Comparison of ENCODE assay signal across 17 cellular contexts in genomic region chr6:81727876-81728517, GRCh38. TPM values are rescaled to one million over a fixed set of nuclear protein-coding genes. Genes with fewer than 3 reads are reported as not detected.
DNase-seq lines count a peak whose midpoint lies in the region; ATAC-seq, FAIRE-seq and TF ChIP-seq lines count a peak whose summit lies in the region.
"Had no signal": no experiment of that assay in that cellular context is flagged by ENCODE, and none has a peak within 500 bp of the region (broad histone marks: within the 10 kb centered on the region; RNA-seq: fewer than 3 reads in every experiment).

No MANE protein-coding gene starts in this region.

- H3K27ac Mint-ChIP-seq in T-helper 17 cell: no peak overlapping the region

- peak overlapping the region; percentile 9 for H3K4me3 Mint-ChIP-seq in T-helper 17 cell

- H3K4me1 ChIP-seq in stomach: no peaks in the 10 kb centered on the region
- H3K4me1 ChIP-seq: thyroid gland had no signal

- no peak overlapping the region for H3K4me3 ChIP-seq in stomach
- H3K4me3 ChIP-seq: thyroid gland had no signal

- peak; percentile 7 for DNase-seq in stimulated activated CD4-positive, alpha-beta T cell treated with anti-CD3 and anti-CD28 coated beads, Interleukin-1b, Interleukin-23, amount 100 ng/mL, for 48 hours
- no peak for DNase-seq in stimulated activated CD4-positive, alpha-beta T cell treated with anti-CD3 and anti-CD28 coated beads, Interleukin-2, amount 100 ng/mL, for 24 hours
- DNase-seq in T-helper 17 cell (no peak), stomach (peak; percentile 70), SW480 (ENCODE audit: low spot score) (no peak), ureter (ENCODE audit: low spot score) (no peak), urothelium cell line (ENCODE audit: low spot score) (no peak)
- DNase-seq: activated CD4-positive, alpha-beta T cell treated with anti-CD3 and anti-CD28 coated beads, Interleukin-2, amount 50 U/mL, for 4 hours; activated gamma-delta T cell; KG1; NCI-H1436; NCI-H510A; occipital lobe; thyroid gland had no signal

- FAIRE-seq in urothelium cell line (lab: Jason Lieb, UNC): no peak
- FAIRE-seq: frontal cortex had no signal

- H3K27ac ChIP-seq in stomach: no peak overlapping the region
- H3K27ac ChIP-seq: thyroid gland had no signal

- TF ChIP-seq EP300 in stomach (IDR thresholded peaks at IDR 0.05): no peak

- no peaks in the 10 kb centered on the region for H3K36me3 ChIP-seq in stomach
- H3K36me3 ChIP-seq: thyroid gland had no signal

- 44 to 72% (median 55%) methylated on average over 8 of the region's 8 CpGs for WGBS in stomach, 5 donors

- H3K27me3 ChIP-seq in stomach: no peaks in the 10 kb centered on the region
- H3K27me3 ChIP-seq: thyroid gland had no signal

- peak; percentile 60 for ATAC-seq in GM21390 (IDR thresholded peaks at IDR 0.05; ENCODE audit: unreplicated experiment)
- ATAC-seq in T-helper 17 cell: no peak
- ATAC-seq: Panc1 had no signal

- no peak for TF ChIP-seq CTCF in stomach (IDR thresholded peaks at IDR 0.05)

- H3K36me3 Mint-ChIP-seq in T-helper 17 cell (ENCODE audit: low read depth): no peaks in the 10 kb centered on the region

- no peak for TF ChIP-seq POLR2A in stomach (IDR thresholded peaks at IDR 0.05)

- no peaks in the 10 kb centered on the region for H3K27me3 Mint-ChIP-seq in T-helper 17 cell

- intact Hi-C loops in stomach (cut with DNase I; ENCODE audit: low total_unique reads): no loop called here

- H3K9me3 ChIP-seq in T-helper 17 cell (ENCODE audit: control insufficient read depth, low read length, poor library complexity, severe bottlenecking) (no peaks in the 10 kb centered on the region), stomach (no peaks in the 10 kb centered on the region)
- H3K9me3 ChIP-seq: thyroid gland had no signal

- H3K4me1 Mint-ChIP-seq in T-helper 17 cell: peaks cover 6% of the 10 kb centered on the region

RNA-seq across cellular contexts. Expression of gene TENT5A, which starts 24.5 kb away (rescaled TPM):
- 1 to 10 TPM; 5.8 to 6.2 TPM for total RNA-seq in T-helper 17 cell
- 10 to 100 TPM in 4 of 5 donors, 1 to 10 TPM in 1; 8.4 to 54.0 (median 19.9) TPM for total RNA-seq in stomach
- polyA plus RNA-seq in stomach: 10 to 100 TPM in 1 of 3 donors, 1 to 10 TPM in 2; 3.7 to 19.4 (median 4.4) TPM
- total RNA-seq in ureter: 21.6 TPM

Comparison
In these comparisons a context has a peak if more than half of its experiments do, and no peak if none do; other contexts are left out.
1. DNase-seq: peak in stimulated activated CD4-positive, alpha-beta T cell treated with anti-CD3 and anti-CD28 coated beads, Interleukin-1b, Interleukin-23, amount 100 ng/mL, for 48 hours (single experiment) and stomach (single experiment); none in stimulated activated CD4-positive, alpha-beta T cell treated with anti-CD3 and anti-CD28 coated beads, Interleukin-2, amount 100 ng/mL, for 24 hours (0 of 2), T-helper 17 cell (0 of 3), SW480 (single experiment), ureter (single experiment) and urothelium cell line (single experiment).